8 cellular contexts compared by ENCODE assay signal in the genomic region with DNA sequence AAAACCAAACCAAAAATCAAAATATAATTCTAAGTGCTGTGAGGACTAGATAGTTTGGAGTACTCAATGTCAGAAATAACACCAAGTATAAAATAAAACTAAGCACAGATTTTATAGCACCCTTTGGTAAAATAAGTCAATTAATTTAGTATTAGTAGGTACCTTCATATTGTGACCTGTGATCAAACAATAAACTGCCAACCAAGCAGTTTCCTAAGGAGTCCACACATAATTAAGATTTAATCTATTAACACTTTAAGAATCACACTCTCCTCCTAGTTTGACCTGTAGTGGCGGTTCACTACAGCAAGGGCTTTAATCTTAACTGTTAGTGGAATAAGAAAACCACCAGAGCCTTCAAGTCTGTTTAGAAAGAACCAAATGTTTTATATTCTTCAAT. TPM values are rescaled to one million over a fixed set of nuclear protein-coding genes. Genes with fewer than 3 reads are reported as not detected.
DNase-seq lines count a peak whose midpoint lies in the region; ATAC-seq, FAIRE-seq and TF ChIP-seq lines count a peak whose summit lies in the region.

No MANE protein-coding gene starts in this region.

- H3K4me2 ChIP-seq in A549, result peak overlapping the region; percentile 87

- ATAC-seq in A549, result no peak
- no peak for ATAC-seq in activated naive CD8-positive, alpha-beta T cell treated with anti-CD3 and anti-CD28 coated beads, Interleukin-2, amount 50 U/mL, for 24 hours
- ATAC-seq in memory B cell (ENCODE audit: low read depth), result no peak

- H3K27ac ChIP-seq in A549, result no peak overlapping the region

- H3K27me3 ChIP-seq in HAP-1 (ENCODE audit: low read depth), result no peaks in the 10 kb centered on the region

- H3K27me3 Mint-ChIP-seq in activated naive CD8-positive, alpha-beta T cell treated with anti-CD3 and anti-CD28 coated beads, Interleukin-2, amount 50 U/mL, for 24 hours, result no peaks in the 10 kb centered on the region
- no peaks in the 10 kb centered on the region for H3K27me3 Mint-ChIP-seq in memory B cell

- POLR2A ChIA-PET in A549 (lab: Yijun Ruan, JAX), result no interaction called here

- H3K9me3 Mint-ChIP-seq in activated naive CD8-positive, alpha-beta T cell treated with anti-CD3 and anti-CD28 coated beads, Interleukin-2, amount 50 U/mL, for 24 hours, result no peaks in the 10 kb centered on the region
- H3K9me3 Mint-ChIP-seq in memory B cell, result no peaks in the 10 kb centered on the region

- DNase-seq in A549 (ENCODE audit: low read depth in 1 of 2, low spot score in 1 of 2) (no peak), HAP-1 (ENCODE audit: low spot score in 2 of 2) (no peak), memory B cell (ENCODE audit: low spot score in 2 of 2) (no peak), NCI-H510A treated with DMSO at 0.1 percent for 48 hours (lab: John Stamatoyannopoulos, UW) (no peak), SK-N-DZ (ENCODE audit: low spot score) (no peak), 8988T (no peak)
- no peak for DNase-seq in activated naive CD8-positive, alpha-beta T cell treated with anti-CD3 and anti-CD28 coated beads, Interleukin-2, amount 50 U/mL, for 24 hours
- DNase-seq in effector CD4-positive, alpha-beta T cell, result no peak

- H3K27ac Mint-ChIP-seq in activated naive CD8-positive, alpha-beta T cell treated with anti-CD3 and anti-CD28 coated beads, Interleukin-2, amount 50 U/mL, for 24 hours, result peak overlapping the region; percentile 98
- peak overlapping the region; percentile 6 for H3K27ac Mint-ChIP-seq in memory B cell

- no peak for TF ChIP-seq EP300 in A549 (IDR thresholded peaks at IDR 0.05)

- H3K36me3 Mint-ChIP-seq in activated naive CD8-positive, alpha-beta T cell treated with anti-CD3 and anti-CD28 coated beads, Interleukin-2, amount 50 U/mL, for 24 hours (ENCODE audit: low read depth), result peaks cover 77% of the 10 kb centered on the region
- H3K36me3 Mint-ChIP-seq in memory B cell, result peaks cover 31% of the 10 kb centered on the region

- peaks cover 55% of the 10 kb centered on the region for H3K4me1 ChIP-seq in A549
- peaks cover 17% of the 10 kb centered on the region for H3K4me1 ChIP-seq in HAP-1

- CTCF ChIA-PET in A549 (lab: Yijun Ruan, JAX), result interaction anchor here (0.8 kb wide), 1 partner anchor 11 kb away, joined by 3 read pairs; no protein-coding TSS in a partner anchor

- 83% methylated on average over 1 of the region's 1 CpG for WGBS in A549 (ENCODE audit: missing lambda C conversion rate)

- FAIRE-seq in A549 (lab: Jason Lieb, UNC), result no peak

- no peak for TF ChIP-seq RAD21 in A549 (conservative IDR thresholded peaks at IDR 0.05 in 1 of 2, IDR thresholded peaks at IDR 0.05 in 1 of 2)

- H3K4me3 Mint-ChIP-seq in activated naive CD8-positive, alpha-beta T cell treated with anti-CD3 and anti-CD28 coated beads, Interleukin-2, amount 50 U/mL, for 24 hours, result peak overlapping the region; percentile 92
- H3K4me3 Mint-ChIP-seq in memory B cell, result no peak overlapping the region

- H3K4me3 ChIP-seq in A549, result peak overlapping the region; percentile 94; the same call in 2 of the 3 replicates
- peak overlapping the region; percentile 98 for H3K4me3 ChIP-seq in HAP-1

- in situ Hi-C loops in HAP-1 (cut with MboI; ENCODE audit: low sequenced_read_pairs), result no loop called here

- H3K9me3 ChIP-seq in A549 (no peaks in the 10 kb centered on the region), HAP-1 (no peaks in the 10 kb centered on the region)

- H3K4me1 Mint-ChIP-seq in activated naive CD8-positive, alpha-beta T cell treated with anti-CD3 and anti-CD28 coated beads, Interleukin-2, amount 50 U/mL, for 24 hours, result peaks cover 58% of the 10 kb centered on the region
- peaks cover 31% of the 10 kb centered on the region for H3K4me1 Mint-ChIP-seq in memory B cell

- TF ChIP-seq CTCF in A549 (IDR thresholded peaks at IDR 0.05), result no peak

- H3K36me3 ChIP-seq in HAP-1 (replicated peaks), result peaks cover 81% of the 10 kb centered on the region

- TF ChIP-seq POLR2A in A549 (IDR thresholded peaks at IDR 0.05; ENCODE audit: low read length), result no peak

TF ChIP-seq in A549, 52 proteins besides CTCF, POLR2A, EP300 and RAD21:
- TF ChIP-seq MAFK (IDR thresholded peaks at IDR 0.05; ENCODE audit: partially characterized antibody), result peak; percentile 77
- TF ChIP-seq NFE2L2 (conservative IDR thresholded peaks at IDR 0.05; ENCODE audit: low read length), result no peak
- no peak for TF ChIP-seq HOXB5 (CRISPR knock-in tag; IDR thresholded peaks at IDR 0.05)
TF ChIP-seq in A549: peak in this region for 1.

RNA-seq across cellular contexts. Expression of a gene that starts 2.8 kb away (rescaled TPM):
- 603 and 699 TPM in 2 replicates for polyA plus RNA-seq in A549 (2011; rRNA removed)
- polyA plus RNA-seq in A549 (2012; cell fraction: cytosol; rRNA removed), result 403 and 446 TPM in 2 replicates
- 468 and 521 TPM in 2 replicates for polyA plus RNA-seq in A549 (2012; cell fraction: nucleus; rRNA removed)
- 682 to 695 TPM (median 682 TPM) in 3 replicates for polyA plus RNA-seq in A549 (2017; fragmentation: RNase III; extraction: RNeasy Plus Mini Kit Qiagen cat#74134 plus additional on column Dnase treatment)
- 499 and 689 TPM in 2 replicates for polyA minus RNA-seq in A549 (2011; rRNA and poly(A)+ RNA removed)
- 667 and 689 TPM in 2 replicates for polyA plus RNA-seq in SK-N-DZ (2014; cell fraction: cytosol; rRNA removed)
- polyA plus RNA-seq in SK-N-DZ (2014; cell fraction: nucleus; rRNA removed), result 474 and 537 TPM in 2 replicates

RNA-seq across cellular contexts. Expression of a gene that starts 3.4 kb away (rescaled TPM):
- polyA plus RNA-seq in A549 (2011; rRNA removed) (7.4 and 14.0 TPM in 2 replicates), A549 (2017; fragmentation: RNase III; extraction: RNeasy Plus Mini Kit Qiagen cat#74134 plus additional on column Dnase treatment) (15.2 to 17.1 TPM (median 17.0 TPM) in 3 replicates)
- 2.0 TPM in 2 replicates for polyA plus RNA-seq in A549 (2012; cell fraction: cytosol; rRNA removed)
- 0.72 and 2.1 TPM in 2 replicates for polyA plus RNA-seq in A549 (2012; cell fraction: nucleus; rRNA removed)
- polyA minus RNA-seq in A549 (2011; rRNA and poly(A)+ RNA removed), result 4.7 and 5.9 TPM in 2 replicates
- polyA plus RNA-seq in SK-N-DZ (2014; cell fraction: cytosol; rRNA removed), result 6.7 and 8.1 TPM in 2 replicates
- polyA plus RNA-seq in SK-N-DZ (2014; cell fraction: nucleus; rRNA removed), result 7.0 and 15.6 TPM in 2 replicates

RNA-seq across cellular contexts. Expression of a gene that starts 56.0 kb away (rescaled TPM):
- polyA plus RNA-seq in A549 (2011; rRNA removed) (4.1 and 6.0 TPM in 2 replicates), A549 (2017; fragmentation: RNase III; extraction: RNeasy Plus Mini Kit Qiagen cat#74134 plus additional on column Dnase treatment) (2.0 to 2.4 TPM (median 2.2 TPM) in 3 replicates)
- 0.35 and 0.42 TPM in 2 replicates for polyA plus RNA-seq in A549 (2012; cell fraction: cytosol; rRNA removed)
- 0.32 and 0.82 TPM in 2 replicates for polyA plus RNA-seq in A549 (2012; cell fraction: nucleus; rRNA removed)
- 2.1 and 4.0 TPM in 2 replicates for polyA minus RNA-seq in A549 (2011; rRNA and poly(A)+ RNA removed)
- 2.5 and 3.1 TPM in 2 replicates for polyA plus RNA-seq in SK-N-DZ (2014; cell fraction: cytosol; rRNA removed)
- polyA plus RNA-seq in SK-N-DZ (2014; cell fraction: nucleus; rRNA removed), result 6.6 and 6.9 TPM in 2 replicates
